12 cellular contexts compared by ENCODE assay signal in genomic region chr3:154316974-154317767, GRCh38. TPM values are rescaled to one million over a fixed set of nuclear protein-coding genes. Genes with fewer than 3 reads are reported as not detected.
DNase-seq lines count a peak whose midpoint lies in the region; ATAC-seq, FAIRE-seq and TF ChIP-seq lines count a peak whose summit lies in the region.
"Had no signal": no experiment of that assay in that cellular context is flagged by ENCODE, and none has a peak within 500 bp of the region (broad histone marks: within the 10 kb centered on the region; RNA-seq: fewer than 3 reads in every experiment).

No MANE protein-coding gene starts in this region.

- peaks cover 46% of the 10 kb centered on the region for H3K36me3 Mint-ChIP-seq in activated CD4-positive, alpha-beta T cell treated with anti-CD3 and anti-CD28 coated beads, Interleukin-2, amount 10 ng/mL, durations not matched to agents 7 days and 5 days (ENCODE audit: low read depth)
- H3K36me3 Mint-ChIP-seq in T-cell (peaks cover 44% of the 10 kb centered on the region), osteocyte (ENCODE audit: unreplicated experiment) (peaks cover 30% of the 10 kb centered on the region)
- peaks cover 46% of the 10 kb centered on the region for H3K36me3 Mint-ChIP-seq in effector memory CD8-positive, alpha-beta T cell (ENCODE audit: insufficient read depth)

- no peak for FAIRE-seq in pancreas (lab: Jason Lieb, UNC)

- no peaks in the 10 kb centered on the region for H3K27me3 Mint-ChIP-seq in activated CD4-positive, alpha-beta T cell treated with anti-CD3 and anti-CD28 coated beads, Interleukin-2, amount 10 ng/mL, durations not matched to agents 7 days and 5 days
- H3K27me3 Mint-ChIP-seq in T-cell, result no peaks in the 10 kb centered on the region
- H3K27me3 Mint-ChIP-seq in effector memory CD8-positive, alpha-beta T cell, result no peaks in the 10 kb centered on the region
- H3K27me3 Mint-ChIP-seq in osteocyte (ENCODE audit: unreplicated experiment), result no peaks in the 10 kb centered on the region

- no peak for TF ChIP-seq CTCF in osteocyte (IDR thresholded peaks at IDR 0.05)
- no peak for TF ChIP-seq CTCF in pancreas (IDR thresholded peaks at IDR 0.05)
- TF ChIP-seq CTCF in lower lobe of right lung (IDR thresholded peaks at IDR 0.05), result no peak

- peak overlapping the region; percentile 22 for H3K27ac Mint-ChIP-seq in activated CD4-positive, alpha-beta T cell treated with anti-CD3 and anti-CD28 coated beads, Interleukin-2, amount 10 ng/mL, durations not matched to agents 7 days and 5 days
- H3K27ac Mint-ChIP-seq in T-cell, result peak overlapping the region; percentile 32 to 41
- peak overlapping the region in 1 of 2 donors; percentile 16 for H3K27ac Mint-ChIP-seq in effector memory CD8-positive, alpha-beta T cell
- H3K27ac Mint-ChIP-seq in osteocyte (ENCODE audit: unreplicated experiment), result peak overlapping the region; percentile 35

- H3K9me3 ChIP-seq in pancreas (no peaks in the 10 kb centered on the region), lower lobe of right lung (no peaks in the 10 kb centered on the region)
- H3K9me3 ChIP-seq: SK-N-SH had no signal

- intact Hi-C loops in pancreas (cut with DNase I), result no loop called here
- intact Hi-C loops in lower lobe of right lung (cut with DNase I), result no loop called here

- no peak overlapping the region for H3K4me3 Mint-ChIP-seq in activated CD4-positive, alpha-beta T cell treated with anti-CD3 and anti-CD28 coated beads, Interleukin-2, amount 10 ng/mL, durations not matched to agents 7 days and 5 days
- H3K4me3 Mint-ChIP-seq in T-cell (peak overlapping the region in 1 of 3 donors; percentile 10), osteocyte (ENCODE audit: unreplicated experiment) (no peak overlapping the region)
- peak overlapping the region; percentile 3 to 60 for H3K4me3 Mint-ChIP-seq in effector memory CD8-positive, alpha-beta T cell

- ATAC-seq in T-cell (replicated peaks in 1 of 4) (no peak), pancreas (no peak), lower lobe of right lung (no peak), GM18907 (IDR thresholded peaks at IDR 0.05; ENCODE audit: unreplicated experiment) (no peak)
- peak; percentile 51 for ATAC-seq in effector memory CD8-positive, alpha-beta T cell (replicated peaks)

- 81 to 88% methylated on average over 5 of the region's 5 CpGs for WGBS in pancreas, 2 donors

- H3K36me3 ChIP-seq in pancreas (peaks cover 0 to 20% (median 4%) of the 10 kb centered on the region in 3 donors), lower lobe of right lung (peaks cover 39% of the 10 kb centered on the region)

- H3K4me1 Mint-ChIP-seq in activated CD4-positive, alpha-beta T cell treated with anti-CD3 and anti-CD28 coated beads, Interleukin-2, amount 10 ng/mL, durations not matched to agents 7 days and 5 days, result peaks cover 32% of the 10 kb centered on the region
- H3K4me1 Mint-ChIP-seq in T-cell, result peaks cover 6 to 18% (median 16%) of the 10 kb centered on the region in 3 donors
- H3K4me1 Mint-ChIP-seq in effector memory CD8-positive, alpha-beta T cell (ENCODE audit: low read depth in 2 of 2), result peaks cover 27 to 38% of the 10 kb centered on the region in 2 donors
- peaks cover 30% of the 10 kb centered on the region for H3K4me1 Mint-ChIP-seq in osteocyte (ENCODE audit: unreplicated experiment)

- no peak for DNase-seq in activated CD4-positive, alpha-beta T cell treated with anti-CD3 and anti-CD28 coated beads, Interleukin-2, amount 10 ng/mL, durations not matched to agents 7 days and 5 days
- no peak for DNase-seq in activated CD4-positive, alpha-beta T cell treated with anti-CD3 and anti-CD28 coated beads, Interleukin-2, amount 50 U/mL, for 1 hour
- no peak for DNase-seq in T-cell
- no peak for DNase-seq in effector memory CD8-positive, alpha-beta T cell
- no peak for DNase-seq in osteocyte (ENCODE audit: extremely low spot score, unreplicated experiment)
- DNase-seq in pancreas, result no peak
- DNase-seq in lower lobe of right lung, result no peak
- DNase-seq: activated gamma-delta T cell treated with Interleukin-2 at 50 U/mL for 16 hours, DMS53, NCI-H2107, SK-N-SH had no signal

- peaks cover 2% of the 10 kb centered on the region for H3K9me3 Mint-ChIP-seq in activated CD4-positive, alpha-beta T cell treated with anti-CD3 and anti-CD28 coated beads, Interleukin-2, amount 10 ng/mL, durations not matched to agents 7 days and 5 days
- H3K9me3 Mint-ChIP-seq in T-cell, result no peaks in the 10 kb centered on the region
- no peaks in the 10 kb centered on the region for H3K9me3 Mint-ChIP-seq in effector memory CD8-positive, alpha-beta T cell
- H3K9me3 Mint-ChIP-seq in osteocyte (ENCODE audit: unreplicated experiment), result no peaks in the 10 kb centered on the region

- no peak overlapping the region for H3K27ac ChIP-seq in pancreas
- H3K27ac ChIP-seq in lower lobe of right lung, result no peak overlapping the region

- peaks cover 0 to 19% (median 12%) of the 10 kb centered on the region in 3 donors for H3K4me1 ChIP-seq in pancreas
- peaks cover 51% of the 10 kb centered on the region for H3K4me1 ChIP-seq in lower lobe of right lung

- no peak overlapping the region for H3K4me3 ChIP-seq in pancreas
- no peak overlapping the region for H3K4me3 ChIP-seq in lower lobe of right lung

- H3K27me3 ChIP-seq in pancreas (no peaks in the 10 kb centered on the region), lower lobe of right lung (ENCODE audit: low read depth) (no peaks in the 10 kb centered on the region)

- POLR2A ChIA-PET in activated CD4-positive, alpha-beta T cell treated with anti-CD3 and anti-CD28 coated beads, Interleukin-2, amount 10 ng/mL, durations not matched to agents 7 days and 5 days (lab: Charles Lee), result no interaction called here
- POLR2A ChIA-PET in T-cell (lab: Charles Lee), result interaction anchor here in 1 of 2 donors (0.6 kb wide), 1 partner anchor 1611 kb away, joined by 6 read pairs; no protein-coding TSS in a partner anchor

- CTCF ChIA-PET in activated CD4-positive, alpha-beta T cell treated with anti-CD3 and anti-CD28 coated beads, Interleukin-2, amount 10 ng/mL, durations not matched to agents 7 days and 5 days (lab: Charles Lee), result interaction anchor here (0.9 to 1.0 kb wide), 2 partner anchors 8 to 10 kb away, joined by 3 to 4 read pairs; no protein-coding TSS in a partner anchor
- CTCF ChIA-PET in T-cell (lab: Charles Lee), result no interaction called here

RNA-seq across cellular contexts. Expression of gene DHX36, which starts 7.1 kb away (rescaled TPM):
- 10 to 100 TPM; 64.4 to 72.0 TPM for total RNA-seq in activated CD4-positive, alpha-beta T cell treated with anti-CD3 and anti-CD28 coated beads, Interleukin-2, amount 10 ng/mL, durations not matched to agents 7 days and 5 days
- 100 to 1,000 TPM in 2 of 5 donors, 10 to 100 TPM in 3; 70.3 to 104 (median 76.8) TPM for total RNA-seq in T-cell
- total RNA-seq in osteocyte, result 61.5 and 68.2 TPM in 2 replicates
- total RNA-seq in pancreas, result 10 to 100 TPM; 19.9 to 33.9 (median 24.7) TPM
- polyA plus RNA-seq in pancreas, result 10 to 100 TPM; 15.8 to 29.4 TPM
- total RNA-seq in lower lobe of right lung, result 65.5 TPM

Comparison
In these comparisons a context has a peak if more than half of its experiments do, and no peak if none do; other contexts are left out.
1. H3K4me3 Mint-ChIP-seq: peak in effector memory CD8-positive, alpha-beta T cell (2 of 2); none in activated CD4-positive, alpha-beta T cell treated with anti-CD3 and anti-CD28 coated beads, Interleukin-2, amount 10 ng/mL, durations not matched to agents 7 days and 5 days (single experiment) and osteocyte (single experiment).